In the genomic region with DNA sequence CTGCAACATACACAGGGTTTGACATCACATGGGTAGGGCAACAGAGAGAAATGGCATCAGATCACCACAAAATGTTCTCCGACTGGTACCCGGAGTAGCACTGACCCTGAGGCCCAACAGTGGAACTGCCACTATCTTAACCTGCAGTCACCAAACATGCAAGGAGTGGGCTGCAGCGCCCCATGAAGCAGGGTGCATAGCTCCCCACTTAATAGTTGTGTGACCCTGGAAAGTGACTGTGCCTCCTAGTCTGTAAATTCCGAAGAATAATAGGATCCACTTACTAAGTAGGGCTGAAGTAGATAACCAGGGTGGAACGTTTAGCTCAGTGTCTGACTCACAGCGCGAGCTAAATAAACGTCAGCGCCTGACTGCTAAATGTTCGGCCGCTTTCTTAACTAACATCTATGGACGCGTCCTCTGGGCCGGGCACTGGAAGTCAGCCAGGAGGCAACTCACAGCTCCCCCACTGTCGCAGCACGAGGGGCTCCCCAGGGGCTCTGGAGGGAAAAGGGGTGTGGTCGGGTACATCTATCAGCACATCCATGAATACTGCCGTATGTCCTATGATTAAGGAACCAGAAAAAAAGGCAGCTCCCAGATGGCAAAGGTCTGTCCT, we compare ENCODE assay signal across 8 cellular contexts. TPM values are rescaled to one million over a fixed set of nuclear protein-coding genes. Genes with fewer than 3 reads are reported as not detected.
DNase-seq lines count a peak whose midpoint lies in the region; ATAC-seq and TF ChIP-seq lines count a peak whose summit lies in the region.

No MANE protein-coding gene starts in this region.

- no peak for TF ChIP-seq CTCF in hepatocyte (IDR thresholded peaks at IDR 0.05; ENCODE audit: poor library complexity)

- H3K4me1 ChIP-seq in Karpas-422 (ENCODE audit: low read length) (peaks cover 12% of the 10 kb centered on the region), hepatocyte (ENCODE audit: insufficient read depth) (peaks cover 6% of the 10 kb centered on the region)

- H3K79me2 ChIP-seq in Karpas-422 (ENCODE audit: low read length) (peaks cover 26% of the 10 kb centered on the region), hepatocyte (peaks cover 27% of the 10 kb centered on the region)

- H3K27me3 Mint-ChIP-seq in activated naive CD8-positive, alpha-beta T cell treated with anti-CD3 and anti-CD28 coated beads, Interleukin-2, amount 10 ng/mL, durations not matched to agents 7 days and 5 days: peaks cover 9% of the 10 kb centered on the region

- H3K4me3 ChIP-seq in Karpas-422 (ENCODE audit: low read length) (peak overlapping the region; percentile 79), hepatocyte (peak overlapping the region; percentile 72), skin epidermis (peak overlapping the region; percentile 65 to 97 (median 80))

- H3K9ac ChIP-seq in Karpas-422 (ENCODE audit: low read length): peak overlapping the region; percentile 95

- H3K4me1 Mint-ChIP-seq in activated naive CD8-positive, alpha-beta T cell treated with anti-CD3 and anti-CD28 coated beads, Interleukin-2, amount 10 ng/mL, durations not matched to agents 7 days and 5 days: peaks cover 17% of the 10 kb centered on the region

- H4K20me1 ChIP-seq in Karpas-422 (ENCODE audit: insufficient read depth, low read depth, low read length) (peaks cover 19% of the 10 kb centered on the region), hepatocyte (ENCODE audit: insufficient read depth, poor library complexity, severe bottlenecking) (no peaks in the 10 kb centered on the region)

- no peak overlapping the region for H3K27ac ChIP-seq in Karpas-422 (ENCODE audit: low read length)
- H3K27ac ChIP-seq in hepatocyte: peak overlapping the region; percentile 94
- peak overlapping the region; percentile 71 to 98 (median 93) for H3K27ac ChIP-seq in skin epidermis

- H3K4me2 ChIP-seq in Karpas-422 (ENCODE audit: low read depth, low read length, poor library complexity, severe bottlenecking) (peak overlapping the region; percentile 76), hepatocyte (peak overlapping the region; percentile 96)

- peak overlapping the region; percentile 94 for H3K4me3 Mint-ChIP-seq in activated naive CD8-positive, alpha-beta T cell treated with anti-CD3 and anti-CD28 coated beads, Interleukin-2, amount 10 ng/mL, durations not matched to agents 7 days and 5 days

- POLR2A ChIA-PET in activated naive CD8-positive, alpha-beta T cell treated with anti-CD3 and anti-CD28 coated beads, Interleukin-2, amount 10 ng/mL, durations not matched to agents 7 days and 5 days (lab: Charles Lee): interaction anchor here (0.6 to 1.6 kb wide), 3 partner anchors 265 to 530 kb away, joined by 3 to 6 read pairs (median 4); partner anchors contain the start of gene FADD

- H3K9me2 ChIP-seq in Karpas-422 (replicated peaks; ENCODE audit: insufficient read depth, low read length) (no peaks in the 10 kb centered on the region), hepatocyte (replicated peaks; ENCODE audit: insufficient read depth) (no peaks in the 10 kb centered on the region)

- H3K36me3 Mint-ChIP-seq in activated naive CD8-positive, alpha-beta T cell treated with anti-CD3 and anti-CD28 coated beads, Interleukin-2, amount 10 ng/mL, durations not matched to agents 7 days and 5 days: peaks cover 4% of the 10 kb centered on the region

- no peak for ATAC-seq in activated naive CD8-positive, alpha-beta T cell treated with anti-CD3 and anti-CD28 coated beads, Interleukin-2, amount 10 ng/mL, durations not matched to agents 7 days and 5 days (ENCODE audit: low read depth)
- ATAC-seq in HG02884 (IDR thresholded peaks at IDR 0.05; ENCODE audit: unreplicated experiment): no peak
- ATAC-seq in GM21447 (IDR thresholded peaks at IDR 0.05; ENCODE audit: unreplicated experiment): no peak

- H3K27me3 ChIP-seq in Karpas-422 (ENCODE audit: low read length) (no peaks in the 10 kb centered on the region), hepatocyte (no peaks in the 10 kb centered on the region)

- peak overlapping the region; percentile 83 for H3K27ac Mint-ChIP-seq in activated naive CD8-positive, alpha-beta T cell treated with anti-CD3 and anti-CD28 coated beads, Interleukin-2, amount 10 ng/mL, durations not matched to agents 7 days and 5 days

- peaks cover 4% of the 10 kb centered on the region; the same call in 1 of the 2 replicates for H3K36me3 ChIP-seq in Karpas-422 (ENCODE audit: insufficient read depth, low read length)
- no peaks in the 10 kb centered on the region for H3K36me3 ChIP-seq in hepatocyte (replicated peaks; ENCODE audit: insufficient read depth, low read depth)

- H3K9me3 ChIP-seq in Karpas-422 (ENCODE audit: low read length) (no peaks in the 10 kb centered on the region), hepatocyte (ENCODE audit: low read depth) (no peaks in the 10 kb centered on the region)

- no peak overlapping the region for H2AFZ ChIP-seq in Karpas-422 (ENCODE audit: low read length)
- peak overlapping the region; percentile 48 for H2AFZ ChIP-seq in hepatocyte

- no peaks in the 10 kb centered on the region for H3K9me3 Mint-ChIP-seq in activated naive CD8-positive, alpha-beta T cell treated with anti-CD3 and anti-CD28 coated beads, Interleukin-2, amount 10 ng/mL, durations not matched to agents 7 days and 5 days

- DNase-seq in GM04503 (ENCODE audit: low read depth): peak; percentile 45
- DNase-seq in Karpas-422: peak; percentile 68
- no peak for DNase-seq in activated naive CD8-positive, alpha-beta T cell treated with anti-CD3 and anti-CD28 coated beads, Interleukin-2, amount 10 ng/mL, durations not matched to agents 7 days and 5 days
- peak; percentile 78 for DNase-seq in hepatocyte (ENCODE audit: low spot score)
- no peak for DNase-seq in NK-92 (lab: John Stamatoyannopoulos, UW; ENCODE audit: unreplicated experiment)

- WGBS in hepatocyte (ENCODE audit: low lambda C conversion rate, missing lambda C conversion rate): 22% methylated on average over 18 of the region's 18 CpGs

RNA-seq across cellular contexts. Expression of gene LTO1, which starts 0.8 kb away (rescaled TPM):
- total RNA-seq in Karpas-422 (2014; rRNA removed; shearing (Covaris generic); ENCODE audit: low replicate concordance): 24.2 and 26.2 TPM in 2 replicates
- 10 to 100 TPM; 35.0 to 37.1 TPM for total RNA-seq in activated naive CD8-positive, alpha-beta T cell treated with anti-CD3 and anti-CD28 coated beads, Interleukin-2, amount 10 ng/mL, durations not matched to agents 7 days and 5 days
- total RNA-seq in hepatocyte: 13.4 and 32.9 TPM in 2 replicates
- polyA plus RNA-seq in hepatocyte: 12.6 and 19.6 TPM in 2 replicates

RNA-seq across cellular contexts. Expression of gene FGF19, which starts 29.4 kb away (rescaled TPM):
- total RNA-seq in Karpas-422 (2014; rRNA removed; shearing (Covaris generic); ENCODE audit: low replicate concordance): not detected in 2 replicates
- total RNA-seq in activated naive CD8-positive, alpha-beta T cell treated with anti-CD3 and anti-CD28 coated beads, Interleukin-2, amount 10 ng/mL, durations not matched to agents 7 days and 5 days: not detected
- total RNA-seq in hepatocyte: 0.16 and 1.0 TPM in 2 replicates
- polyA plus RNA-seq in hepatocyte: not detected in 2 replicates

RNA-seq across cellular contexts. Expression of gene CCND1, which starts 33.4 kb away (rescaled TPM):
- total RNA-seq in Karpas-422 (2014; rRNA removed; shearing (Covaris generic); ENCODE audit: low replicate concordance): 0.54 and 4.3 TPM in 2 replicates
- under 1 TPM; 0.78 to 0.96 TPM for total RNA-seq in activated naive CD8-positive, alpha-beta T cell treated with anti-CD3 and anti-CD28 coated beads, Interleukin-2, amount 10 ng/mL, durations not matched to agents 7 days and 5 days
- 69.6 and 80.2 TPM in 2 replicates for total RNA-seq in hepatocyte
- 81.9 and 82.9 TPM in 2 replicates for polyA plus RNA-seq in hepatocyte

Comparison
In these comparisons a context has a peak if more than half of its experiments do, and no peak if none do; other contexts are left out.
1. DNase-seq: peak in GM04503 (single experiment), Karpas-422 (single experiment) and hepatocyte (single experiment); none in activated naive CD8-positive, alpha-beta T cell treated with anti-CD3 and anti-CD28 coated beads, Interleukin-2, amount 10 ng/mL, durations not matched to agents 7 days and 5 days (single experiment) and NK-92 (single experiment).
2. RNA of gene CCND1, which starts 33.4 kb away (total RNA-seq): 69.6 to 80.2 TPM in hepatocyte; 0.54 to 4.3 TPM in Karpas-422 and 0.78 to 0.96 TPM in activated naive CD8-positive, alpha-beta T cell treated with anti-CD3 and anti-CD28 coated beads, Interleukin-2, amount 10 ng/mL, durations not matched to agents 7 days and 5 days; every median in the first group is over 10 times any median in the second.
3. Peak in every context shown above with its lines, with median percentiles within 50 percentile points of each other: H3K4me3 ChIP-seq.